In genomic region chr1:7168554-7168953, GRCh38 we compare ENCODE assay signal across 2 cellular contexts.
DNase-seq lines count a peak whose midpoint lies in the region; ATAC-seq and TF ChIP-seq lines count a peak whose summit lies in the region.
"Not testable (repeated sequence)": the region's sequence is repeated elsewhere in the genome, so short reads cannot be mapped to it uniquely, and the experiment has no call there.

No MANE protein-coding gene starts in this region.

- intact Hi-C loops in gastrocnemius medialis (cut with DNase I; ENCODE audit: low total_unique reads) = not testable (repeated sequence)

- peak in 1 of 2 donors; percentile 38 for DNase-seq in gastrocnemius medialis
- peak; percentile 16 for DNase-seq in superior temporal gyrus (ENCODE audit: extremely low spot score)

- H3K4me1 ChIP-seq in gastrocnemius medialis = peaks cover 0 to 30% of the 10 kb centered on the region in 2 donors

- in situ Hi-C loops in gastrocnemius medialis (cut with MboI; ENCODE audit: low sequenced_read_pairs in 4 of 4) = not testable (repeated sequence)

- not testable (repeated sequence) for H3K4me3 ChIP-seq in gastrocnemius medialis

- peak overlapping the region in 1 of 4 donors; percentile 78 for H3K27ac ChIP-seq in gastrocnemius medialis

- TF ChIP-seq POLR2A in gastrocnemius medialis (IDR thresholded peaks at IDR 0.05) = not testable (repeated sequence)

- H3K36me3 ChIP-seq in gastrocnemius medialis = not testable (repeated sequence)

- peak; percentile 74 to 86 for ATAC-seq in gastrocnemius medialis

- not testable (repeated sequence) for TF ChIP-seq CTCF in gastrocnemius medialis (IDR thresholded peaks at IDR 0.05 in 4 of 5, conservative IDR thresholded peaks at IDR 0.05 in 1 of 5)

- not testable (repeated sequence) for H3K9me3 ChIP-seq in gastrocnemius medialis

- not testable (repeated sequence) for H3K27me3 ChIP-seq in gastrocnemius medialis
